Comparison of ENCODE assay signal across 9 cellular contexts in the genomic region with DNA sequence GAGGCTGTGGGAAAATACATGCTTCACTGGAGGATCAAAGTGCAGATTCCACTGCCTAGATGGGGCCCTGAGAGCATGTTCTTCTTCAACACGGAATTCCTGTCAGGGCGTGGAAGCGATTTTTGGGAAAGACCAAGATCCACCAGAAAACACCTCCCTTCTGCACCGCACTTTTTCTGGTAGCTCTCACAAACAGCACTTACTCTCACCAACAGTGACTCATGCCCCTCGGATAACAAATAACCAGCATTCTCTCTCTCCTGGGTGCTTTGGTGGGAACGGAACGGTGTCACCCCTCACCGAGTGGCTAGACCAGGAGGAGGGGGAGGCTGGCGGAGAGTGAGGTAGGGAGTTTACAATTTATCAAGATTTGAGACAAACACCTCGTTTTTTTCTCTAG. TPM values are rescaled to one million over a fixed set of nuclear protein-coding genes. Genes with fewer than 3 reads are reported as not detected.
A peak's percentile ranks its signal among the peaks of the same experiment; 100 is the strongest.
DNase-seq lines count a peak whose midpoint lies in the region; ATAC-seq and TF ChIP-seq lines count a peak whose summit lies in the region.
"Had no signal": no experiment of that assay in that cellular context is flagged by ENCODE, and none has a peak within 500 bp of the region (broad histone marks: within the 10 kb centered on the region; RNA-seq: fewer than 3 reads in every experiment).

No MANE protein-coding gene starts in this region.

- peak overlapping the region; percentile 45 for H3K27ac Mint-ChIP-seq in endodermal cell

- no peak for TF ChIP-seq POLR2A in transverse colon (IDR thresholded peaks at IDR 0.05)
- TF ChIP-seq POLR2A in breast epithelium (IDR thresholded peaks at IDR 0.05): no peak
- no peak for TF ChIP-seq POLR2A in body of pancreas (IDR thresholded peaks at IDR 0.05)

- ATAC-seq in left lung (peak; percentile 58), body of pancreas (no peak)

- DNase-seq in MG63 (peak; percentile 27), endodermal cell (peak; percentile 83), left lung (no peak), transverse colon (no peak), breast epithelium (ENCODE audit: low spot score in 2 of 2) (no peak), body of pancreas (no peak)
- no peak for DNase-seq in activated effector memory CD4-positive, alpha-beta T cell treated with Interleukin-2 at 50 U/mL for 16 hours
- DNase-seq: COR-L47, T1000 had no signal

- H3K27ac ChIP-seq in endodermal cell (ENCODE audit: low read depth, low read length) (no peak overlapping the region), left lung (no peak overlapping the region), transverse colon (peak overlapping the region; percentile 51 to 76 (median 65)), breast epithelium (no peak overlapping the region), body of pancreas (no peak overlapping the region)

- H3K9me3 Mint-ChIP-seq in endodermal cell: no peaks in the 10 kb centered on the region

- H3K4me1 ChIP-seq in endodermal cell (ENCODE audit: control insufficient read depth, insufficient read depth, low read length) (no peaks in the 10 kb centered on the region), left lung (no peaks in the 10 kb centered on the region), transverse colon (peaks cover 0 to 16% (median 6%) of the 10 kb centered on the region in 4 donors), breast epithelium (no peaks in the 10 kb centered on the region), body of pancreas (no peaks in the 10 kb centered on the region)

- H3K4me3 ChIP-seq in MG63: no peak overlapping the region
- no peak overlapping the region for H3K4me3 ChIP-seq in endodermal cell (ENCODE audit: low read length)
- no peak overlapping the region for H3K4me3 ChIP-seq in left lung
- H3K4me3 ChIP-seq in transverse colon: no peak overlapping the region
- no peak overlapping the region for H3K4me3 ChIP-seq in breast epithelium
- H3K4me3 ChIP-seq in body of pancreas: no peak overlapping the region

- no peaks in the 10 kb centered on the region for H3K9me3 ChIP-seq in MG63
- H3K9me3 ChIP-seq in endodermal cell (ENCODE audit: control insufficient read depth, low read length): no peaks in the 10 kb centered on the region
- no peaks in the 10 kb centered on the region for H3K9me3 ChIP-seq in left lung
- no peaks in the 10 kb centered on the region for H3K9me3 ChIP-seq in transverse colon
- no peaks in the 10 kb centered on the region for H3K9me3 ChIP-seq in breast epithelium
- no peaks in the 10 kb centered on the region for H3K9me3 ChIP-seq in body of pancreas

- no peak for TF ChIP-seq CTCF in endodermal cell (conservative IDR thresholded peaks at IDR 0.05)
- TF ChIP-seq CTCF in left lung (IDR thresholded peaks at IDR 0.05): no peak
- TF ChIP-seq CTCF in transverse colon (IDR thresholded peaks at IDR 0.05): no peak
- no peak for TF ChIP-seq CTCF in breast epithelium (IDR thresholded peaks at IDR 0.05)
- TF ChIP-seq CTCF in body of pancreas (IDR thresholded peaks at IDR 0.05): no peak

- 31 to 58% methylated on average over 2 to 9 of the region's 10 CpGs for WGBS in endodermal cell (ENCODE audit: insufficient coverage in 1 of 2, insufficient read length in 1 of 2), 2 experiments
- 46 to 56% methylated on average over 10 of the region's 10 CpGs for WGBS in transverse colon (ENCODE audit: low coverage in 1 of 2), 2 donors
- WGBS in body of pancreas, 2 donors: 52 to 66% methylated on average over 10 of the region's 10 CpGs

- H3K27me3 ChIP-seq in MG63 (peaks cover 7% of the 10 kb centered on the region), endodermal cell (ENCODE audit: control insufficient read depth, insufficient read depth, low read length, poor library complexity, severe bottlenecking) (no peaks in the 10 kb centered on the region), left lung (no peaks in the 10 kb centered on the region), transverse colon (no peaks in the 10 kb centered on the region), breast epithelium (no peaks in the 10 kb centered on the region), body of pancreas (no peaks in the 10 kb centered on the region)

- peaks cover 5% of the 10 kb centered on the region for H3K4me1 Mint-ChIP-seq in endodermal cell

- H3K36me3 ChIP-seq in MG63 (no peaks in the 10 kb centered on the region), endodermal cell (ENCODE audit: control insufficient read depth, insufficient read depth, low read length) (no peaks in the 10 kb centered on the region), left lung (no peaks in the 10 kb centered on the region), transverse colon (no peaks in the 10 kb centered on the region), breast epithelium (no peaks in the 10 kb centered on the region), body of pancreas (replicated peaks in 1 of 2; ENCODE audit: insufficient read depth in 1 of 2, low read depth in 2 of 2) (no peaks in the 10 kb centered on the region)

- intact Hi-C loops in left lung (cut with DNase I): no loop called here
- intact Hi-C loops in transverse colon (cut with DNase I; ENCODE audit: low total_unique reads): no loop called here
- intact Hi-C loops in breast epithelium (cut with DNase I; ENCODE audit: low total_unique reads): no loop called here
- intact Hi-C loops in body of pancreas (cut with DNase I): no loop called here

- H3K9ac ChIP-seq in endodermal cell (ENCODE audit: extremely low read depth, low read length, poor library complexity, severe bottlenecking): no peak overlapping the region

- no peaks in the 10 kb centered on the region for H3K36me3 Mint-ChIP-seq in endodermal cell (ENCODE audit: low read depth)

- no peaks in the 10 kb centered on the region for H3K27me3 Mint-ChIP-seq in endodermal cell (ENCODE audit: insufficient read depth)

- in situ Hi-C loops in transverse colon (cut with MboI; ENCODE audit: low pct_ligation_motif_present in 1 of 4, low pct_unique_long_range_greater_than_20kb in 1 of 4, low sequenced_read_pairs in 3 of 4): no loop called here

- no peak overlapping the region for H3K4me3 Mint-ChIP-seq in endodermal cell

- TF ChIP-seq EP300 in transverse colon (IDR thresholded peaks at IDR 0.05; ENCODE audit: low read depth): peak; percentile 16

RNA-seq across cellular contexts. Expression of gene ADAMTSL3, which starts 40.1 kb away (rescaled TPM):
- total RNA-seq in MG63 (2014; rRNA removed; shearing (Covaris generic); ENCODE audit: low replicate concordance): 0.10 and 0.23 TPM in 2 replicates
- 1 to 10 TPM in 1 of 2 donors, under 1 TPM in 1; 0.79 to 3.4 TPM for total RNA-seq in endodermal cell
- polyA plus RNA-seq in endodermal cell (2013, experiment 1 of 2): 0.46 TPM
- 0.33 TPM for polyA plus RNA-seq in endodermal cell (2013, experiment 2 of 2)
- 10 to 100 TPM; 10.5 to 11.7 TPM for total RNA-seq in left lung
- 1 to 10 TPM; 4.9 to 8.8 (median 6.8) TPM for total RNA-seq in transverse colon
- 1 to 10 TPM; 1.8 to 3.9 (median 2.7) TPM for total RNA-seq in breast epithelium
- total RNA-seq in body of pancreas: 10 to 100 TPM in 1 of 2 donors, 1 to 10 TPM in 1; 7.8 to 10.2 TPM

Comparison
In these comparisons a context has a peak if more than half of its experiments do, and no peak if none do; other contexts are left out.
1. DNase-seq: peak in MG63 (single experiment) and endodermal cell (single experiment); none in left lung (0 of 2), transverse colon (single experiment), breast epithelium (0 of 2), body of pancreas (0 of 4) and activated effector memory CD4-positive, alpha-beta T cell treated with Interleukin-2 at 50 U/mL for 16 hours (single experiment).
2. H3K27ac ChIP-seq: peak in transverse colon (4 of 4); none in endodermal cell (single experiment), left lung (0 of 2), breast epithelium (0 of 2) and body of pancreas (0 of 4).